Comparison of ENCODE assay signal across 17 cellular contexts in genomic region chr6:84645000-84645399, GRCh38.
A peak's percentile ranks its signal among the peaks of the same experiment; 100 is the strongest.
DNase-seq lines count a peak whose midpoint lies in the region; TF ChIP-seq lines count a peak whose summit lies in the region.
"Had no signal": no experiment of that assay in that cellular context is flagged by ENCODE, and none has a peak within 500 bp of the region (broad histone marks: within the 10 kb centered on the region; RNA-seq: fewer than 3 reads in every experiment).

No MANE protein-coding gene starts in this region.

- H3K27ac Mint-ChIP-seq in endodermal cell, result no peak overlapping the region

- peak; percentile 6 for DNase-seq in H4 (ENCODE audit: low spot score)
- DNase-seq in RWPE1 (ENCODE audit: low spot score), result peak; percentile 70
- peak; percentile 59 to 76 for DNase-seq in fibroblast of lung (ENCODE audit: low read depth in 2 of 2)
- DNase-seq in smooth muscle cell (lab: John Stamatoyannopoulos, UW; ENCODE audit: unreplicated experiment), result no peak
- no peak for DNase-seq in endodermal cell
- DNase-seq in NCI-H1930 (lab: John Stamatoyannopoulos, UW), result no peak
- DNase-seq in activated CD8-positive, alpha-beta memory T cell treated with anti-CD3 and anti-CD28 coated beads, Interleukin-2, amount 50 U/mL, for 4 hours, result no peak
- no peak for DNase-seq in GM10266 (ENCODE audit: extremely low spot score)
- DNase-seq: activated T-cell treated with anti-CD3 and anti-CD28 coated beads, Interleukin-2, amount 50 U/mL, for 48 hours; aorta; COR-L47; effector CD8-positive, alpha-beta T cell; hypothalamus; lower lobe of right lung; NCI-H2171 treated with DMSO at 0.1 percent for 48 hours; thyroid gland had no signal

- H3K36me3 ChIP-seq in fibroblast of lung (ENCODE audit: control insufficient read depth, insufficient read depth, low read length) (no peaks in the 10 kb centered on the region), smooth muscle cell (ENCODE audit: low read depth) (no peaks in the 10 kb centered on the region), endodermal cell (ENCODE audit: control insufficient read depth, insufficient read depth, low read length) (no peaks in the 10 kb centered on the region)
- H3K36me3 ChIP-seq: lower lobe of right lung, neutrophil, thyroid gland had no signal

- TF ChIP-seq CTCF in RWPE1 (conservative IDR thresholded peaks at IDR 0.05; ENCODE audit: low read depth) (no peak), fibroblast of lung (conservative IDR thresholded peaks at IDR 0.05 in 1 of 2, IDR thresholded peaks at IDR 0.05 in 1 of 2; ENCODE audit: low read depth in 1 of 2, low read length in 2 of 2) (no peak), smooth muscle cell (IDR thresholded peaks at IDR 0.05; ENCODE audit: borderline replicate concordance, insufficient read depth, poor library complexity, severe bottlenecking) (no peak), endodermal cell (conservative IDR thresholded peaks at IDR 0.05) (no peak), GM10266 (IDR thresholded peaks at IDR 0.05; ENCODE audit: control insufficient read depth, insufficient read depth, low read depth, missing control alignments) (no peak)

- peaks cover 7% of the 10 kb centered on the region for H3K4me1 Mint-ChIP-seq in endodermal cell

- H3K9me3 ChIP-seq in fibroblast of lung (ENCODE audit: control insufficient read depth, insufficient read depth, low read depth, low read length), result no peaks in the 10 kb centered on the region
- H3K9me3 ChIP-seq in smooth muscle cell (replicated peaks; ENCODE audit: low read depth), result no peaks in the 10 kb centered on the region
- H3K9me3 ChIP-seq in endodermal cell (ENCODE audit: control insufficient read depth, low read length), result no peaks in the 10 kb centered on the region
- H3K9me3 ChIP-seq: lower lobe of right lung, neutrophil, thyroid gland had no signal

- H3K9ac ChIP-seq in fibroblast of lung (ENCODE audit: insufficient read depth, low read length) (no peak overlapping the region), smooth muscle cell (ENCODE audit: low read depth) (no peak overlapping the region), endodermal cell (ENCODE audit: extremely low read depth, low read length, poor library complexity, severe bottlenecking) (no peak overlapping the region)

- POLR2A ChIA-PET in RWPE1 (lab: Yijun Ruan, JAX; ENCODE audit: low non-redundant PET), result no interaction called here

- H3K4me2 ChIP-seq in fibroblast of lung (ENCODE audit: extremely low read depth, insufficient read depth, low read length) (peak overlapping the region; percentile 44), smooth muscle cell (peak overlapping the region; percentile 43)

- no peaks in the 10 kb centered on the region for H3K9me3 Mint-ChIP-seq in endodermal cell

- CTCF ChIA-PET in RWPE1 (lab: Yijun Ruan, JAX), result no interaction called here

- H3K36me3 Mint-ChIP-seq in endodermal cell (ENCODE audit: low read depth), result no peaks in the 10 kb centered on the region

- no peaks in the 10 kb centered on the region for H3K27me3 ChIP-seq in fibroblast of lung (ENCODE audit: control insufficient read depth, insufficient read depth, low read length)
- H3K27me3 ChIP-seq in smooth muscle cell (ENCODE audit: low read depth), result no peaks in the 10 kb centered on the region
- no peaks in the 10 kb centered on the region for H3K27me3 ChIP-seq in endodermal cell (ENCODE audit: control insufficient read depth, insufficient read depth, low read length, poor library complexity, severe bottlenecking)
- H3K27me3 ChIP-seq: neutrophil, thyroid gland had no signal

- H3K27me3 Mint-ChIP-seq in endodermal cell (ENCODE audit: insufficient read depth), result no peaks in the 10 kb centered on the region

- H3K27ac ChIP-seq in RWPE1 (no peak overlapping the region), fibroblast of lung (ENCODE audit: insufficient read depth, low read length) (no peak overlapping the region), smooth muscle cell (ENCODE audit: low read depth) (peak overlapping the region; percentile 51), endodermal cell (ENCODE audit: low read depth, low read length) (no peak overlapping the region)
- H3K27ac ChIP-seq: lower lobe of right lung, neutrophil, thyroid gland had no signal

- H3K4me1 ChIP-seq in fibroblast of lung (ENCODE audit: control insufficient read depth, extremely low read depth, insufficient read depth, low read length) (peaks cover 2% of the 10 kb centered on the region), smooth muscle cell (ENCODE audit: low read depth) (peaks cover 4% of the 10 kb centered on the region), endodermal cell (ENCODE audit: control insufficient read depth, insufficient read depth, low read length) (no peaks in the 10 kb centered on the region)
- H3K4me1 ChIP-seq: lower lobe of right lung, thyroid gland had no signal

- no peaks in the 10 kb centered on the region for H3F3A ChIP-seq in smooth muscle cell (ENCODE audit: low read depth)

- H4K20me1 ChIP-seq in fibroblast of lung (ENCODE audit: control insufficient read depth, extremely low read depth, insufficient read depth, low read length), result no peaks in the 10 kb centered on the region
- no peaks in the 10 kb centered on the region for H4K20me1 ChIP-seq in smooth muscle cell (ENCODE audit: low read depth)

- H3K79me2 ChIP-seq in fibroblast of lung (ENCODE audit: control insufficient read depth, insufficient read depth, low read length), result no peaks in the 10 kb centered on the region
- no peaks in the 10 kb centered on the region for H3K79me2 ChIP-seq in smooth muscle cell (ENCODE audit: low read depth)

- no peak overlapping the region for H3K4me3 ChIP-seq in fibroblast of lung (replicated peaks in 1 of 4; ENCODE audit: control extremely low read depth in 1 of 4, insufficient read depth in 1 of 4, low read depth in 3 of 4, low read length in 4 of 4)
- H3K4me3 ChIP-seq in smooth muscle cell, result no peak overlapping the region
- H3K4me3 ChIP-seq in endodermal cell (ENCODE audit: low read length), result no peak overlapping the region
- H3K4me3 ChIP-seq: lower lobe of right lung, thyroid gland had no signal

- H3K4me3 Mint-ChIP-seq in endodermal cell, result no peak overlapping the region

- H2AFZ ChIP-seq in fibroblast of lung (ENCODE audit: low read length), result no peak overlapping the region
- no peak overlapping the region for H2AFZ ChIP-seq in smooth muscle cell (ENCODE audit: low read depth)

Comparison
In these comparisons a context has a peak if more than half of its experiments do, and no peak if none do; other contexts are left out.
1. DNase-seq: peak in H4 (single experiment), RWPE1 (single experiment) and fibroblast of lung (2 of 2); none in smooth muscle cell (single experiment), endodermal cell (single experiment), NCI-H1930 (0 of 2), activated CD8-positive, alpha-beta memory T cell treated with anti-CD3 and anti-CD28 coated beads, Interleukin-2, amount 50 U/mL, for 4 hours (single experiment) and GM10266 (single experiment).